17 cellular contexts compared by ENCODE assay signal in the genomic region with DNA sequence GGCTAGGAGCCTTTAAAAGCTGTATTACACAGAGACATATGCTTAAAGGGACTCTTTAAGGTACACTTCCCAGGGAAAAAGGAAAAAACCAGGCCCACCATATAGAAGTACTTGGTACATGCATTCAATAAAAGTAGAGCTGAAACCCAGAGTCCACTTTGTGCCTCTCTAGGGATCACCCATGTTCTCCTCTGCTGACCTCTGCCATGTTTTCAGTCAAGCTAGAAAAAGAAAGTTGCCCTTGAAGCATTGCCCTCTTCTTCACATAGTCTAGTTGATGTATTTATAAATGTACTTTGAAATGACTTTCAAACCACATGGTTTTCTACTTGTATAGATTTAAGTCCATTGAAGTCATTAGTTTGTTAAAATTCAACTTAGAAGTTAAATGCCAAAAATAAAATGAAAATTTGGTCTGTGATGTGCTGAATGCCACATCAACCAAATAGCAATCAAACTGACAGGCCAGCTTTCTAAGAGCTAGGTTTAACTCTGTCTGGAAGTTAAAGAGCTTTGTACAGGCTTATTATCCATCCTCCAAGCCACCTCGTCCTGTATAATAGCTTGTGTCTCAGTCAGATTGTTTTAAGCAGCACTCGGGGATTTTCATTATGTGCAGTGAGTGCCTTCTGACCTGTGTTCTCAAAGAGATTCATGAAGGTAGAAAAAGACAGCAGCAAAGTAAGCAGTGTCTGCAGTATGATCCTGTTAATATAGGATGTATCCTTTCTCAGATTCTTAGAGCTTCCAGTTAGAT.
"Had no signal": no experiment of that assay in that cellular context is flagged by ENCODE, and none has a peak within 500 bp of the region (broad histone marks: within the 10 kb centered on the region; RNA-seq: fewer than 3 reads in every experiment).

No MANE protein-coding gene starts in this region.

- H3K36me3 ChIP-seq: gastrocnemius medialis, lower lobe of right lung, upper lobe of right lung had no signal

- H3K27me3 ChIP-seq: gastrocnemius medialis, upper lobe of right lung had no signal

- H3K4me3 ChIP-seq: gastrocnemius medialis, lower lobe of right lung, skin epidermis, upper lobe of right lung had no signal

- H3K9me3 Mint-ChIP-seq: activated CD4-positive, alpha-beta memory T cell treated with anti-CD3 and anti-CD28 coated beads, Interleukin-2, amount 10 ng/mL, durations not matched to agents 7 days and 5 days; activated naive CD8-positive, alpha-beta T cell treated with anti-CD3 and anti-CD28 coated beads, Interleukin-2, amount 10 ng/mL, durations not matched to agents 7 days and 5 days; natural killer cell treated with Interleukin-12 subunit alpha and Interleukin-12 subunit beta and Interleukin-15 and Interleukin-18, amount 100 ng/mL, for 72 hours; stimulated activated naive CD8-positive, alpha-beta T cell treated with anti-CD3 and anti-CD28 coated beads, Interleukin-15, amount 100 ng/mL, for 72 hours; T-cell had no signal

- H3K27ac Mint-ChIP-seq: activated CD4-positive, alpha-beta memory T cell treated with anti-CD3 and anti-CD28 coated beads, Interleukin-2, amount 10 ng/mL, durations not matched to agents 7 days and 5 days; activated CD8-positive, alpha-beta memory T cell treated with anti-CD3 and anti-CD28 coated beads, Interleukin-2, amount 10 ng/mL, durations not matched to agents 7 days and 5 days; activated naive CD8-positive, alpha-beta T cell treated with anti-CD3 and anti-CD28 coated beads, Interleukin-2, amount 10 ng/mL, durations not matched to agents 7 days and 5 days; activated T-helper 17 cell treated with anti-CD3 and anti-CD28 coated beads, Interleukin-2, amount 50 U/mL, for 72 hours; natural killer cell treated with Interleukin-12 subunit alpha and Interleukin-12 subunit beta and Interleukin-15 and Interleukin-18, amount 100 ng/mL, for 72 hours; stimulated activated naive CD8-positive, alpha-beta T cell treated with anti-CD3 and anti-CD28 coated beads, Interleukin-15, amount 100 ng/mL, for 72 hours; T-cell had no signal

- H3K4me1 Mint-ChIP-seq: activated CD4-positive, alpha-beta memory T cell treated with anti-CD3 and anti-CD28 coated beads, Interleukin-2, amount 10 ng/mL, durations not matched to agents 7 days and 5 days; activated CD8-positive, alpha-beta memory T cell treated with anti-CD3 and anti-CD28 coated beads, Interleukin-2, amount 10 ng/mL, durations not matched to agents 7 days and 5 days; activated naive CD8-positive, alpha-beta T cell treated with anti-CD3 and anti-CD28 coated beads, Interleukin-2, amount 10 ng/mL, durations not matched to agents 7 days and 5 days; activated T-helper 17 cell treated with anti-CD3 and anti-CD28 coated beads, Interleukin-2, amount 50 U/mL, for 72 hours; stimulated activated naive CD8-positive, alpha-beta T cell treated with anti-CD3 and anti-CD28 coated beads, Interleukin-15, amount 100 ng/mL, for 72 hours; T-cell had no signal

- H3K4me1 ChIP-seq: lower lobe of right lung had no signal

- H3K36me3 Mint-ChIP-seq: activated CD8-positive, alpha-beta memory T cell treated with anti-CD3 and anti-CD28 coated beads, Interleukin-2, amount 10 ng/mL, durations not matched to agents 7 days and 5 days; activated naive CD8-positive, alpha-beta T cell treated with anti-CD3 and anti-CD28 coated beads, Interleukin-2, amount 10 ng/mL, durations not matched to agents 7 days and 5 days; natural killer cell treated with Interleukin-12 subunit alpha and Interleukin-12 subunit beta and Interleukin-15 and Interleukin-18, amount 100 ng/mL, for 72 hours; T-cell had no signal

- ATAC-seq: activated CD8-positive, alpha-beta memory T cell treated with anti-CD3 and anti-CD28 coated beads, Interleukin-2, amount 10 ng/mL, durations not matched to agents 7 days and 5 days; activated T-helper 17 cell treated with anti-CD3 and anti-CD28 coated beads, Interleukin-2, amount 50 U/mL, for 72 hours; gastrocnemius medialis; lower lobe of right lung; natural killer cell treated with Interleukin-12 subunit alpha and Interleukin-12 subunit beta and Interleukin-15 and Interleukin-18, amount 100 ng/mL, for 72 hours; stimulated activated naive CD8-positive, alpha-beta T cell treated with anti-CD3 and anti-CD28 coated beads, Interleukin-15, amount 100 ng/mL, for 72 hours; T-cell; upper lobe of right lung had no signal

- DNase-seq: activated CD4-positive, alpha-beta memory T cell treated with anti-CD3 and anti-CD28 coated beads, Interleukin-2, amount 10 ng/mL, durations not matched to agents 7 days and 5 days; activated CD4-positive, alpha-beta T cell treated with anti-CD3 and anti-CD28 coated beads for 48 hours; activated CD4-positive, CD25-positive, alpha-beta regulatory T cell; activated CD8-positive, alpha-beta memory T cell treated with anti-CD3 and anti-CD28 coated beads, Interleukin-2, amount 10 ng/mL, durations not matched to agents 7 days and 5 days; activated naive CD4-positive, alpha-beta T cell treated with Interleukin-2 at 50 U/mL for 16 hours; activated naive CD8-positive, alpha-beta T cell treated with anti-CD3 and anti-CD28 coated beads, Interleukin-2, amount 10 ng/mL, durations not matched to agents 7 days and 5 days; effector CD4-positive, alpha-beta T cell; gastrocnemius medialis; lower lobe of right lung; nucleus accumbens; retina; stimulated activated naive CD8-positive, alpha-beta T cell treated with anti-CD3 and anti-CD28 coated beads, Interleukin-15, amount 100 ng/mL, for 72 hours; T-cell; upper lobe of right lung had no signal

- H3K27ac ChIP-seq: gastrocnemius medialis, lower lobe of right lung, skin epidermis, upper lobe of right lung had no signal

- H3K9me3 ChIP-seq: gastrocnemius medialis, lower lobe of right lung, upper lobe of right lung had no signal

- H3K4me3 Mint-ChIP-seq: activated CD4-positive, alpha-beta memory T cell treated with anti-CD3 and anti-CD28 coated beads, Interleukin-2, amount 10 ng/mL, durations not matched to agents 7 days and 5 days; activated CD8-positive, alpha-beta memory T cell treated with anti-CD3 and anti-CD28 coated beads, Interleukin-2, amount 10 ng/mL, durations not matched to agents 7 days and 5 days; activated naive CD8-positive, alpha-beta T cell treated with anti-CD3 and anti-CD28 coated beads, Interleukin-2, amount 10 ng/mL, durations not matched to agents 7 days and 5 days; activated T-helper 17 cell treated with anti-CD3 and anti-CD28 coated beads, Interleukin-2, amount 50 U/mL, for 72 hours; natural killer cell treated with Interleukin-12 subunit alpha and Interleukin-12 subunit beta and Interleukin-15 and Interleukin-18, amount 100 ng/mL, for 72 hours; stimulated activated naive CD8-positive, alpha-beta T cell treated with anti-CD3 and anti-CD28 coated beads, Interleukin-15, amount 100 ng/mL, for 72 hours; T-cell had no signal

- H3K27me3 Mint-ChIP-seq: activated CD8-positive, alpha-beta memory T cell treated with anti-CD3 and anti-CD28 coated beads, Interleukin-2, amount 10 ng/mL, durations not matched to agents 7 days and 5 days; activated T-helper 17 cell treated with anti-CD3 and anti-CD28 coated beads, Interleukin-2, amount 50 U/mL, for 72 hours; stimulated activated naive CD8-positive, alpha-beta T cell treated with anti-CD3 and anti-CD28 coated beads, Interleukin-15, amount 100 ng/mL, for 72 hours had no signal
